Comparison of ENCODE assay signal across 8 cellular contexts in genomic region chr9:38066167-38066906, GRCh38. TPM values are rescaled to one million over a fixed set of nuclear protein-coding genes. Genes with fewer than 3 reads are reported as not detected.
A peak's percentile ranks its signal among the peaks of the same experiment; 100 is the strongest.
DNase-seq lines count a peak whose midpoint lies in the region; ATAC-seq and TF ChIP-seq lines count a peak whose summit lies in the region.

No MANE protein-coding gene starts in this region.

- DNase-seq in GM12865 (ENCODE audit: low read depth) = peak; percentile 47
- peak; percentile 60 for DNase-seq in RWPE1 (ENCODE audit: low spot score)
- DNase-seq in fibroblast of villous mesenchyme (ENCODE audit: low read depth) = no peak
- no peak for DNase-seq in NCI-H345 treated with DMSO at 0.1 percent for 48 hours (lab: John Stamatoyannopoulos, UW; ENCODE audit: unreplicated experiment)
- DNase-seq in GM03348 (ENCODE audit: low spot score) = no peak
- DNase-seq in stimulated activated CD4-positive, alpha-beta T cell treated with anti-CD3 and anti-CD28 coated beads, Interleukin-1b, Interleukin-23, amount 100 ng/mL, for 48 hours = no peak

- H3K9me3 ChIP-seq in skeletal muscle satellite cell (replicated peaks; ENCODE audit: low read length) = no peaks in the 10 kb centered on the region

- ATAC-seq in HG03135 (IDR thresholded peaks at IDR 0.05; ENCODE audit: unreplicated experiment) = no peak

- H3K4me3 ChIP-seq in GM12865 (ENCODE audit: low read depth, low read length) (peak overlapping the region; percentile 52), fibroblast of villous mesenchyme (ENCODE audit: low read depth, low read length) (peak overlapping the region; percentile 87), skeletal muscle satellite cell (ENCODE audit: low read length) (peak overlapping the region; percentile 96)

- no peaks in the 10 kb centered on the region for H3K27me3 ChIP-seq in skeletal muscle satellite cell (ENCODE audit: control insufficient read depth, insufficient read depth, low read length)

- POLR2A ChIA-PET in RWPE1 (lab: Yijun Ruan, JAX; ENCODE audit: low non-redundant PET) = interaction anchor here (0.6 kb wide), 1 partner anchor 15 kb away, joined by 12 read pairs; no protein-coding TSS in a partner anchor

- peaks cover 55% of the 10 kb centered on the region for H3K4me1 ChIP-seq in skeletal muscle satellite cell (ENCODE audit: control insufficient read depth, insufficient read depth, low read length)

- H3K9ac ChIP-seq in skeletal muscle satellite cell (ENCODE audit: low read depth, low read length) = peak overlapping the region; percentile 91

- CTCF ChIA-PET in RWPE1 (lab: Yijun Ruan, JAX) = interaction anchor here (0.6 to 2.2 kb wide), 10 partner anchors 36 to 456 kb away, joined by 3 to 11 read pairs (median 3); no protein-coding TSS in a partner anchor

- peak overlapping the region; percentile 89 for H3K27ac ChIP-seq in RWPE1

- H3K36me3 ChIP-seq in skeletal muscle satellite cell (ENCODE audit: insufficient read depth, low read length) = peaks cover 4% of the 10 kb centered on the region

- TF ChIP-seq CTCF in GM12865 (IDR thresholded peaks at IDR 0.05; ENCODE audit: insufficient read depth, low read depth, low read length, missing control alignments) (no peak), RWPE1 (conservative IDR thresholded peaks at IDR 0.05; ENCODE audit: low read depth) (peak; percentile 48), fibroblast of villous mesenchyme (IDR thresholded peaks at IDR 0.05; ENCODE audit: insufficient read depth, low read depth, low read length) (peak; percentile 21)

- peak overlapping the region; percentile 99 for H3K4me2 ChIP-seq in skeletal muscle satellite cell (ENCODE audit: low read length)

RNA-seq across cellular contexts. Expression of gene SHB, which starts 2.7 kb away (rescaled TPM):
- total RNA-seq in fibroblast of villous mesenchyme = 16.8 and 19.9 TPM in 2 replicates
- 12.7 and 22.7 TPM in 2 replicates for total RNA-seq in skeletal muscle satellite cell (2012; rRNA removed)

Comparison
In these comparisons a context has a peak if more than half of its experiments do, and no peak if none do; other contexts are left out.
1. DNase-seq: peak in GM12865 (single experiment) and RWPE1 (single experiment); none in fibroblast of villous mesenchyme (single experiment), NCI-H345 treated with DMSO at 0.1 percent for 48 hours (single experiment), GM03348 (single experiment) and stimulated activated CD4-positive, alpha-beta T cell treated with anti-CD3 and anti-CD28 coated beads, Interleukin-1b, Interleukin-23, amount 100 ng/mL, for 48 hours (single experiment).
2. Peak in every context shown above with its lines, with median percentiles within 50 percentile points of each other: H3K4me3 ChIP-seq.